Comparison of ENCODE assay signal across 8 cellular contexts in genomic region chr14:61751475-61751989, GRCh38. TPM values are rescaled to one million over a fixed set of nuclear protein-coding genes. Genes with fewer than 3 reads are reported as not detected.
A peak's percentile ranks its signal among the peaks of the same experiment; 100 is the strongest.
DNase-seq lines count a peak whose midpoint lies in the region; ATAC-seq and TF ChIP-seq lines count a peak whose summit lies in the region.

No MANE protein-coding gene starts in this region.

- H3K9ac ChIP-seq in mesendoderm (ENCODE audit: low read length), result peak overlapping the region; percentile 74

- H3K27ac ChIP-seq in heart right ventricle (peak overlapping the region; percentile 87 to 97 (median 93)), mesendoderm (ENCODE audit: low read depth, low read length) (no peak overlapping the region), uterus (peak overlapping the region; percentile 75 to 85)

- TF ChIP-seq POLR2A in uterus (IDR thresholded peaks at IDR 0.05), result no peak

- H3K4me1 ChIP-seq in heart right ventricle, result peaks cover 0 to 60% (median 36%) of the 10 kb centered on the region in 9 donors
- no peaks in the 10 kb centered on the region for H3K4me1 ChIP-seq in mesendoderm (ENCODE audit: control insufficient read depth, low read depth, low read length)
- H3K4me1 ChIP-seq in uterus, result no peaks in the 10 kb centered on the region

- H3K56ac ChIP-seq in mesendoderm (ENCODE audit: low read length), result peak overlapping the region; percentile 85

- H2AK5ac ChIP-seq in mesendoderm (ENCODE audit: low read length), result no peak overlapping the region

- H2BK15ac ChIP-seq in mesendoderm (replicated peaks; ENCODE audit: low read depth), result no peak overlapping the region

- H4K8ac ChIP-seq in mesendoderm (ENCODE audit: low read depth, low read length), result peak overlapping the region; percentile 99

- no peaks in the 10 kb centered on the region for H3K27me3 ChIP-seq in heart right ventricle
- H3K27me3 ChIP-seq in mesendoderm (ENCODE audit: insufficient read depth, low read length, poor library complexity), result no peaks in the 10 kb centered on the region
- no peaks in the 10 kb centered on the region for H3K27me3 ChIP-seq in uterus

- no peak overlapping the region for H2BK120ac ChIP-seq in mesendoderm (ENCODE audit: low read depth, low read length)

- TF ChIP-seq CTCF in heart right ventricle (IDR thresholded peaks at IDR 0.05), result no peak
- no peak for TF ChIP-seq CTCF in astrocyte of the spinal cord (IDR thresholded peaks at IDR 0.05; ENCODE audit: low read depth, low read length)
- no peak for TF ChIP-seq CTCF in uterus (IDR thresholded peaks at IDR 0.05)

- no peak for ATAC-seq in heart right ventricle
- no peak for ATAC-seq in Right ventricle myocardium superior (ENCODE audit: poor library complexity)

- in situ Hi-C loops in astrocyte of the spinal cord (cut with HindIII; ENCODE audit: low sequenced_read_pairs), result no loop called here

- H3K79me2 ChIP-seq in mesendoderm (ENCODE audit: control insufficient read depth, insufficient read depth, low read length), result no peaks in the 10 kb centered on the region

- H2BK5ac ChIP-seq in mesendoderm (ENCODE audit: low read length), result no peak overlapping the region

- peak overlapping the region; percentile 72 for H3K4me2 ChIP-seq in mesendoderm (ENCODE audit: low read length)

- no peaks in the 10 kb centered on the region for H3K9me3 ChIP-seq in heart right ventricle
- no peaks in the 10 kb centered on the region for H3K9me3 ChIP-seq in uterus

- H3K18ac ChIP-seq in mesendoderm (ENCODE audit: low read length), result peak overlapping the region; percentile 62

- peak overlapping the region; percentile 38 for H3K4ac ChIP-seq in mesendoderm (ENCODE audit: low read depth, low read length)

- H3K4me3 ChIP-seq in heart right ventricle, result peak overlapping the region; percentile 3 to 82 (median 65)
- H3K4me3 ChIP-seq in astrocyte of the spinal cord (ENCODE audit: low read depth, low read length), result peak overlapping the region; percentile 18
- H3K4me3 ChIP-seq in mesendoderm (ENCODE audit: low read length), result no peak overlapping the region
- peak overlapping the region; percentile 26 to 63 for H3K4me3 ChIP-seq in uterus

- H3K36me3 ChIP-seq in heart right ventricle, result peaks cover 0 to 28% (median 0%) of the 10 kb centered on the region in 9 donors
- peaks cover 1% of the 10 kb centered on the region for H3K36me3 ChIP-seq in mesendoderm (ENCODE audit: control insufficient read depth, insufficient read depth, low read length)
- H3K36me3 ChIP-seq in uterus, result no peaks in the 10 kb centered on the region

- H3K79me1 ChIP-seq in mesendoderm (ENCODE audit: low read length), result no peaks in the 10 kb centered on the region

- no peak overlapping the region for H4K5ac ChIP-seq in mesendoderm (ENCODE audit: low read length)

- DNase-seq in heart right ventricle (no peak), Right ventricle myocardium superior (no peak), astrocyte of the spinal cord (ENCODE audit: low read depth, low spot score) (no peak), mesendoderm (no peak), uterus (no peak), NCI-H187 (lab: John Stamatoyannopoulos, UW) (no peak)
- DNase-seq in stimulated activated CD4-positive, alpha-beta T cell treated with anti-CD3 and anti-CD28 coated beads, Interleukin-1b, Interleukin-23, amount 100 ng/mL, for 48 hours, result no peak
- DNase-seq in activated CD8-positive, alpha-beta memory T cell treated with anti-CD3 and anti-CD28 coated beads for 24 hours, result no peak

- H3K23ac ChIP-seq in mesendoderm (ENCODE audit: low read length), result no peak overlapping the region

- intact Hi-C loops in heart right ventricle (cut with DNase I), result loop anchor here in 3 of 10 donors (1.0 to 5.0 kb wide), 3 partner anchors 11 to 274 kb away; partner anchors contain the start of genes HIF1A (in 1 of the 3) and SNAPC1 (in 1 of the 3)
- intact Hi-C loops in Right ventricle myocardium superior (cut with DNase I), result no loop called here
- intact Hi-C loops in uterus (cut with DNase I; ENCODE audit: low total_unique reads), result no loop called here

- 23 to 29% methylated on average over 8 of the region's 8 CpGs for WGBS in heart right ventricle, 2 donors
- WGBS in mesendoderm (ENCODE audit: extremely low coverage, insufficient coverage, low lambda C conversion rate), result no CpG with 5 or more reads among the region's 8 CpGs

RNA-seq across cellular contexts. Expression of gene SNAPC1, which starts 10.7 kb away (rescaled TPM):
- 10 to 100 TPM in 2 of 10 donors, 1 to 10 TPM in 8; 5.6 to 11.9 (median 7.4) TPM for total RNA-seq in heart right ventricle
- polyA plus RNA-seq in heart right ventricle, result 1 to 10 TPM; 4.2 to 6.2 TPM
- 13.7 TPM for total RNA-seq in Right ventricle myocardium superior
- polyA plus RNA-seq in mesendoderm (2013, experiment 1 of 2), result 13.0 TPM
- 13.9 TPM for polyA plus RNA-seq in mesendoderm (2013, experiment 2 of 2)
- 10 to 100 TPM in 2 of 4 donors, 1 to 10 TPM in 2; 7.0 to 16.4 (median 11.6) TPM for total RNA-seq in uterus

RNA-seq across cellular contexts. Expression of gene HIF1A, which starts 56.2 kb away (rescaled TPM):
- 10 to 100 TPM; 52.8 to 97.3 (median 62.9) TPM for total RNA-seq in heart right ventricle
- 10 to 100 TPM; 15.4 to 38.1 TPM for polyA plus RNA-seq in heart right ventricle
- total RNA-seq in Right ventricle myocardium superior, result 47.1 TPM
- polyA plus RNA-seq in mesendoderm (2013, experiment 1 of 2), result 212 TPM
- 208 TPM for polyA plus RNA-seq in mesendoderm (2013, experiment 2 of 2)
- total RNA-seq in uterus, result 100 to 1,000 TPM in 2 of 4 donors, 10 to 100 TPM in 2; 50.0 to 137 (median 83.0) TPM
